In the genomic region with DNA sequence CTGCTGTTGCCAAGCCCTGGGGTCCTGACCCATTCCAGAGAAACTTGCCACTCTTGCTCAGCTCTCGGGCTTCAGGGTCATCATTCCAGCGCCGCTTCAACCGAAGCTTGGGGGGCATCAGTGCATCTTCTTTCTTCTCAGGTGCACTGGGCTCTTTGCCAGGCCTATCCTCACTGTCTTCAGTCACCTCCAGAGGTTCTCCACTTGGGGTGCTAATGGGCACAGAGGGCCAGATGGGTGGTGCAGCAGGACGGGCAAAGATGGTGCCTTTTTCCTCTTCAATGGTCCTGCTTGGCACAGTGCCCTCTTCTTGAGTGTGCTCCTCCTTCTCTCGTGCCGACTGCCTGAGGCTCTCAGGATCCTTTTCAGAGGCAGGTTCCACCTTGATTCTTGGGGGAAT, we compare ENCODE assay signal across 1 cellular context.
TF ChIP-seq lines count a peak whose summit lies in the region.

No MANE protein-coding gene starts in this region.

TF ChIP-seq in HepG2, 621 proteins besides CTCF, POLR2A, EP300 and RAD21:
- no peak for TF ChIP-seq ZFP82 (CRISPR knock-in tag; IDR thresholded peaks at IDR 0.05; ENCODE audit: borderline replicate concordance)
TF ChIP-seq in HepG2: peak in this region for 0.
